In genomic region chr14:74979442-74980397, GRCh38 we compare ENCODE assay signal across 1 cellular context.
TF ChIP-seq lines count a peak whose summit lies in the region.

No MANE protein-coding gene starts in this region.

TF ChIP-seq in HepG2, 621 proteins besides CTCF, POLR2A, EP300 and RAD21 (continued from another document):
- TF ChIP-seq RXRA (CRISPR knock-in tag; IDR thresholded peaks at IDR 0.05): peak; percentile 20; the same call in 1 of the 2 replicates
- no peak for TF ChIP-seq AGO1 (IDR thresholded peaks at IDR 0.05; ENCODE audit: low read depth, low read length, poor library complexity, severe bottlenecking)
TF ChIP-seq in HepG2: peak in this region for 24.
